Comparison of ENCODE assay signal across 13 cellular contexts in genomic region chr3:66971245-66971644, GRCh38. TPM values are rescaled to one million over a fixed set of nuclear protein-coding genes. Genes with fewer than 3 reads are reported as not detected.
A peak's percentile ranks its signal among the peaks of the same experiment; 100 is the strongest.
DNase-seq lines count a peak whose midpoint lies in the region; ATAC-seq and TF ChIP-seq lines count a peak whose summit lies in the region.
"Had no signal": no experiment of that assay in that cellular context is flagged by ENCODE, and none has a peak within 500 bp of the region (broad histone marks: within the 10 kb centered on the region; RNA-seq: fewer than 3 reads in every experiment).

No MANE protein-coding gene starts in this region.

- H3K36me3 ChIP-seq in Karpas-422 (ENCODE audit: insufficient read depth, low read length) (no peaks in the 10 kb centered on the region), neuronal stem cell (replicated peaks in 1 of 2; ENCODE audit: control insufficient read depth in 2 of 2, insufficient read depth in 2 of 2, low read length in 2 of 2) (no peaks in the 10 kb centered on the region), suprapubic skin (no peaks in the 10 kb centered on the region)
- H3K36me3 ChIP-seq: gastrocnemius medialis, left ventricle myocardium inferior, Peyer's patch, spleen had no signal

- H3K9me3 Mint-ChIP-seq in activated CD4-positive, alpha-beta memory T cell treated with anti-CD3 and anti-CD28 coated beads for 36 hours = no peaks in the 10 kb centered on the region
- no peaks in the 10 kb centered on the region for H3K9me3 Mint-ChIP-seq in activated CD4-positive, alpha-beta memory T cell treated with anti-CD3 and anti-CD28 coated beads, Interleukin-2, amount 10 ng/mL, durations not matched to agents 7 days and 5 days
- H3K9me3 Mint-ChIP-seq in activated naive CD8-positive, alpha-beta T cell treated with anti-CD3 and anti-CD28 coated beads, Interleukin-2, amount 10 ng/mL, durations not matched to agents 7 days and 5 days = no peaks in the 10 kb centered on the region

- no peak overlapping the region for H3K18ac ChIP-seq in neuronal stem cell (ENCODE audit: low read length)

- H2BK12ac ChIP-seq in neuronal stem cell (ENCODE audit: low read length) = no peak overlapping the region

- POLR2A ChIA-PET in activated CD4-positive, alpha-beta memory T cell treated with anti-CD3 and anti-CD28 coated beads for 36 hours (lab: Charles Lee) = interaction anchor here (1.0 kb wide), 1 partner anchor 27 kb away, joined by 3 read pairs; the partner anchor contains the start of gene KBTBD8
- POLR2A ChIA-PET in activated CD4-positive, alpha-beta memory T cell treated with anti-CD3 and anti-CD28 coated beads, Interleukin-2, amount 10 ng/mL, durations not matched to agents 7 days and 5 days (lab: Charles Lee) = interaction anchor here (1.7 to 3.5 kb wide), 2 partner anchors 27 to 683 kb away, joined by 8 to 23 read pairs; partner anchors contain the start of genes KBTBD8 and SUCLG2
- POLR2A ChIA-PET in activated naive CD8-positive, alpha-beta T cell treated with anti-CD3 and anti-CD28 coated beads, Interleukin-2, amount 10 ng/mL, durations not matched to agents 7 days and 5 days (lab: Charles Lee) = interaction anchor here (1.1 to 3.4 kb wide), 3 partner anchors 18 to 113 kb away, joined by 4 to 17 read pairs (median 5); partner anchors contain the start of gene KBTBD8

- H3K36me3 Mint-ChIP-seq in activated CD4-positive, alpha-beta memory T cell treated with anti-CD3 and anti-CD28 coated beads for 36 hours = no peaks in the 10 kb centered on the region
- no peaks in the 10 kb centered on the region for H3K36me3 Mint-ChIP-seq in activated CD4-positive, alpha-beta memory T cell treated with anti-CD3 and anti-CD28 coated beads, Interleukin-2, amount 10 ng/mL, durations not matched to agents 7 days and 5 days (ENCODE audit: low read depth)
- no peaks in the 10 kb centered on the region for H3K36me3 Mint-ChIP-seq in activated naive CD8-positive, alpha-beta T cell treated with anti-CD3 and anti-CD28 coated beads, Interleukin-2, amount 10 ng/mL, durations not matched to agents 7 days and 5 days

- TF ChIP-seq EP300 in suprapubic skin (IDR thresholded peaks at IDR 0.05) = no peak

- no peaks in the 10 kb centered on the region for H3K9me3 ChIP-seq in Karpas-422 (ENCODE audit: low read length)
- no peaks in the 10 kb centered on the region for H3K9me3 ChIP-seq in neuronal stem cell (replicated peaks in 1 of 2; ENCODE audit: control insufficient read depth in 2 of 2, insufficient read depth in 1 of 2, low read depth in 1 of 2, low read length in 2 of 2)
- H3K9me3 ChIP-seq in suprapubic skin = no peaks in the 10 kb centered on the region
- H3K9me3 ChIP-seq: Caco-2, gastrocnemius medialis, left ventricle myocardium inferior, Peyer's patch, spleen had no signal

- no peak overlapping the region for H2BK120ac ChIP-seq in neuronal stem cell (ENCODE audit: low read depth, low read length)

- H3K79me2 ChIP-seq in Karpas-422 (ENCODE audit: low read length) = no peaks in the 10 kb centered on the region

- no peak for DNase-seq in activated CD4-positive, alpha-beta memory T cell treated with anti-CD3 and anti-CD28 coated beads for 36 hours
- DNase-seq in activated CD4-positive, alpha-beta memory T cell treated with anti-CD3 and anti-CD28 coated beads, Interleukin-2, amount 10 ng/mL, durations not matched to agents 7 days and 5 days = no peak
- DNase-seq in Karpas-422 (no peak), neuronal stem cell (ENCODE audit: low spot score) (no peak), suprapubic skin (ENCODE audit: low spot score in 2 of 2) (no peak), pons (ENCODE audit: low spot score) (no peak), SHP77 treated with DMSO at 0.1 percent for 48 hours (lab: John Stamatoyannopoulos, UW) (no peak)
- DNase-seq in activated naive CD8-positive, alpha-beta T cell treated with anti-CD3 and anti-CD28 coated beads, Interleukin-2, amount 10 ng/mL, durations not matched to agents 7 days and 5 days = no peak

- no peaks in the 10 kb centered on the region for H3K27me3 Mint-ChIP-seq in activated CD4-positive, alpha-beta memory T cell treated with anti-CD3 and anti-CD28 coated beads for 36 hours
- H3K27me3 Mint-ChIP-seq in activated CD4-positive, alpha-beta memory T cell treated with anti-CD3 and anti-CD28 coated beads, Interleukin-2, amount 10 ng/mL, durations not matched to agents 7 days and 5 days = peaks cover 2% of the 10 kb centered on the region
- H3K27me3 Mint-ChIP-seq in activated naive CD8-positive, alpha-beta T cell treated with anti-CD3 and anti-CD28 coated beads, Interleukin-2, amount 10 ng/mL, durations not matched to agents 7 days and 5 days = peaks cover 2% of the 10 kb centered on the region

- no peak overlapping the region for H3K4ac ChIP-seq in neuronal stem cell (ENCODE audit: low read length)

- H3K4me2 ChIP-seq in Karpas-422 (ENCODE audit: low read depth, low read length, poor library complexity, severe bottlenecking) (peak overlapping the region; percentile 72), neuronal stem cell (ENCODE audit: insufficient read depth, low read length, poor library complexity, severe bottlenecking) (no peak overlapping the region)

- no peak overlapping the region for H3K14ac ChIP-seq in neuronal stem cell (ENCODE audit: low read length)

- no peaks in the 10 kb centered on the region for H3K79me1 ChIP-seq in neuronal stem cell (ENCODE audit: low read depth, low read length)

- H3K9me2 ChIP-seq in Karpas-422 (replicated peaks; ENCODE audit: insufficient read depth, low read length) = no peaks in the 10 kb centered on the region

- no peak overlapping the region for H4K91ac ChIP-seq in neuronal stem cell (ENCODE audit: low read depth, low read length, poor library complexity)

- H3K4me1 ChIP-seq in Karpas-422 (ENCODE audit: low read length) (peaks cover 30% of the 10 kb centered on the region), neuronal stem cell (ENCODE audit: control insufficient read depth in 2 of 2, insufficient read depth in 1 of 2, low read depth in 1 of 2, low read length in 2 of 2) (peaks cover 2 to 20% of the 10 kb centered on the region in 2 donors), suprapubic skin (peaks cover 8% of the 10 kb centered on the region)
- H3K4me1 ChIP-seq: gastrocnemius medialis had no signal

- ATAC-seq in activated naive CD8-positive, alpha-beta T cell treated with anti-CD3 and anti-CD28 coated beads, Interleukin-2, amount 10 ng/mL, durations not matched to agents 7 days and 5 days (ENCODE audit: low read depth) = no peak

- H3K27ac Mint-ChIP-seq in activated CD4-positive, alpha-beta memory T cell treated with anti-CD3 and anti-CD28 coated beads for 36 hours = no peak overlapping the region
- no peak overlapping the region for H3K27ac Mint-ChIP-seq in activated CD4-positive, alpha-beta memory T cell treated with anti-CD3 and anti-CD28 coated beads, Interleukin-2, amount 10 ng/mL, durations not matched to agents 7 days and 5 days
- no peak overlapping the region for H3K27ac Mint-ChIP-seq in activated naive CD8-positive, alpha-beta T cell treated with anti-CD3 and anti-CD28 coated beads, Interleukin-2, amount 10 ng/mL, durations not matched to agents 7 days and 5 days

- no peak for TF ChIP-seq CTCF in suprapubic skin (IDR thresholded peaks at IDR 0.05)

- intact Hi-C loops in activated CD4-positive, alpha-beta memory T cell treated with anti-CD3 and anti-CD28 coated beads for 36 hours (cut with micrococcal nuclease) = loop anchor here (2.0 to 5.0 kb wide), 3 partner anchors 20 to 391 kb away; no protein-coding TSS in a partner anchor

- H3K4me3 ChIP-seq in Karpas-422 (ENCODE audit: low read length) (peak overlapping the region; percentile 49), neuronal stem cell (ENCODE audit: low read length in 2 of 2) (no peak overlapping the region), suprapubic skin (no peak overlapping the region)

- no peak overlapping the region for H4K8ac ChIP-seq in neuronal stem cell (ENCODE audit: low read depth, low read length)

- peak overlapping the region; percentile 55 for H3K9ac ChIP-seq in Karpas-422 (ENCODE audit: low read length)
- H3K9ac ChIP-seq in neuronal stem cell (ENCODE audit: low read depth, low read length, poor library complexity) = no peak overlapping the region

- H3K27ac ChIP-seq in Karpas-422 (ENCODE audit: low read length) = peak overlapping the region; percentile 76
- no peak overlapping the region for H3K27ac ChIP-seq in neuronal stem cell (replicated peaks; ENCODE audit: low read length)
- H3K27ac ChIP-seq in suprapubic skin = no peak overlapping the region

- H3K27me3 ChIP-seq in Karpas-422 (ENCODE audit: low read length) = no peaks in the 10 kb centered on the region
- H3K27me3 ChIP-seq in neuronal stem cell (ENCODE audit: control insufficient read depth in 3 of 3, insufficient read depth in 3 of 3, low read depth in 1 of 3, low read length in 3 of 3) = no peaks in the 10 kb centered on the region
- H3K27me3 ChIP-seq in suprapubic skin = peaks cover 11% of the 10 kb centered on the region
- H3K27me3 ChIP-seq: gastrocnemius medialis, Peyer's patch, spleen had no signal

- H2AK5ac ChIP-seq in neuronal stem cell (ENCODE audit: low read depth, low read length) = no peak overlapping the region

- H4K20me1 ChIP-seq in Karpas-422 (ENCODE audit: insufficient read depth, low read depth, low read length) = no peaks in the 10 kb centered on the region

- no peak overlapping the region for H2BK5ac ChIP-seq in neuronal stem cell (ENCODE audit: low read length)

- no peak for TF ChIP-seq POLR2A in suprapubic skin (IDR thresholded peaks at IDR 0.05)

- CTCF ChIA-PET in activated CD4-positive, alpha-beta memory T cell treated with anti-CD3 and anti-CD28 coated beads for 36 hours (lab: Charles Lee) = interaction anchor here (0.7 to 4.6 kb wide), 31 partner anchors 9 to 1923 kb away, joined by 3 to 70 read pairs (median 5); partner anchors contain the start of gene KBTBD8
- CTCF ChIA-PET in activated CD4-positive, alpha-beta memory T cell treated with anti-CD3 and anti-CD28 coated beads, Interleukin-2, amount 10 ng/mL, durations not matched to agents 7 days and 5 days (lab: Charles Lee) = interaction anchor here (0.8 to 4.7 kb wide), 15 partner anchors 10 to 1089 kb away, joined by 3 to 52 read pairs (median 6); partner anchors contain the start of gene KBTBD8

- no peak overlapping the region for H3K23ac ChIP-seq in neuronal stem cell (ENCODE audit: low read depth, low read length, poor library complexity)

- peak overlapping the region; percentile 45 for H2AFZ ChIP-seq in Karpas-422 (ENCODE audit: low read length)
- H2AFZ ChIP-seq in neuronal stem cell (ENCODE audit: low read length) = peak overlapping the region; percentile 79

- H3K4me1 Mint-ChIP-seq in activated CD4-positive, alpha-beta memory T cell treated with anti-CD3 and anti-CD28 coated beads for 36 hours (ENCODE audit: low read depth) = peaks cover 13% of the 10 kb centered on the region
- peaks cover 18% of the 10 kb centered on the region for H3K4me1 Mint-ChIP-seq in activated CD4-positive, alpha-beta memory T cell treated with anti-CD3 and anti-CD28 coated beads, Interleukin-2, amount 10 ng/mL, durations not matched to agents 7 days and 5 days
- H3K4me1 Mint-ChIP-seq in activated naive CD8-positive, alpha-beta T cell treated with anti-CD3 and anti-CD28 coated beads, Interleukin-2, amount 10 ng/mL, durations not matched to agents 7 days and 5 days = peaks cover 11% of the 10 kb centered on the region

- H3K4me3 Mint-ChIP-seq in activated CD4-positive, alpha-beta memory T cell treated with anti-CD3 and anti-CD28 coated beads for 36 hours = peak overlapping the region; percentile 68
- H3K4me3 Mint-ChIP-seq in activated CD4-positive, alpha-beta memory T cell treated with anti-CD3 and anti-CD28 coated beads, Interleukin-2, amount 10 ng/mL, durations not matched to agents 7 days and 5 days = no peak overlapping the region
- peak overlapping the region; percentile 49 for H3K4me3 Mint-ChIP-seq in activated naive CD8-positive, alpha-beta T cell treated with anti-CD3 and anti-CD28 coated beads, Interleukin-2, amount 10 ng/mL, durations not matched to agents 7 days and 5 days

- H2BK15ac ChIP-seq in neuronal stem cell (ENCODE audit: low read length) = no peak overlapping the region

- WGBS in neuronal stem cell (ENCODE audit: extremely low coverage in 2 of 2, insufficient read length in 2 of 2, insufficient replicate concordance in 1 of 2), 2 donors = no CpG with 5 or more reads among the region's 3 CpGs
- 64% methylated on average over 3 of the region's 3 CpGs for WGBS in suprapubic skin

RNA-seq across cellular contexts. Expression of gene KBTBD8, which starts 26.9 kb away (rescaled TPM):
- 10 to 100 TPM; 13.5 to 15.5 TPM for total RNA-seq in activated CD4-positive, alpha-beta memory T cell treated with anti-CD3 and anti-CD28 coated beads for 36 hours
- total RNA-seq in activated CD4-positive, alpha-beta memory T cell treated with anti-CD3 and anti-CD28 coated beads, Interleukin-2, amount 10 ng/mL, durations not matched to agents 7 days and 5 days = 10 to 100 TPM; 14.8 to 16.0 TPM
- total RNA-seq in Karpas-422 (2014; rRNA removed; shearing (Covaris generic); ENCODE audit: low replicate concordance) = 22.7 and 79.9 TPM in 2 replicates
- 1 to 10 TPM; 6.2 to 9.2 TPM for total RNA-seq in activated naive CD8-positive, alpha-beta T cell treated with anti-CD3 and anti-CD28 coated beads, Interleukin-2, amount 10 ng/mL, durations not matched to agents 7 days and 5 days
- polyA plus RNA-seq in neuronal stem cell (2013, experiment 1 of 2) = 2.8 TPM
- 3.2 TPM for polyA plus RNA-seq in neuronal stem cell (2013, experiment 2 of 2)
- 1 to 10 TPM in 2 of 4 donors, under 1 TPM in 2; 0.48 to 1.9 (median 1.0) TPM for total RNA-seq in suprapubic skin
